In genomic region chr22:37282385-37282677, GRCh38 we compare ENCODE assay signal across 1 cellular context.
A peak's percentile ranks its signal among the peaks of the same experiment; 100 is the strongest.
TF ChIP-seq lines count a peak whose summit lies in the region.

Gene CYTH4, plus strand, starts transcription at chr22:37282508. Its CDS starts 62 bp downstream, at chr22:37282570.

TF ChIP-seq in K562, 482 proteins besides CTCF, POLR2A, EP300 and RAD21 (continued from another document):
- TF ChIP-seq HOMEZ (CRISPR knock-in tag; IDR thresholded peaks at IDR 0.05) (no peak), ATF6 (CRISPR knock-in tag; IDR thresholded peaks at IDR 0.05) (no peak), BHLHE40 (IDR thresholded peaks at IDR 0.05; ENCODE audit: low read length) (peak; percentile 28; the same call in 1 of the 2 replicates), ETV1 (tag; conservative IDR thresholded peaks at IDR 0.05; ENCODE audit: low read depth) (no peak), ZNF41 (CRISPR knock-in tag; conservative IDR thresholded peaks at IDR 0.05) (no peak), DNMT1 (IDR thresholded peaks at IDR 0.05) (no peak), FOXA3 (CRISPR knock-in tag; conservative IDR thresholded peaks at IDR 0.05 in 1 of 2, IDR thresholded peaks at IDR 0.05 in 1 of 2) (0 out of 4 replicates have a peak, but pooled peaks of 1 of the 2 experiments have one; percentile 35), ZNF766 (CRISPR knock-in tag; conservative IDR thresholded peaks at IDR 0.05) (no peak), OTX1 (CRISPR knock-in tag; IDR thresholded peaks at IDR 0.05) (no peak), ZBTB7A (IDR thresholded peaks at IDR 0.05; ENCODE audit: borderline replicate concordance, control insufficient read depth, low read depth, low read length) (peak; percentile 30; the same call in 1 of the 2 replicates), NRF1 (conservative IDR thresholded peaks at IDR 0.05 in 1 of 2, IDR thresholded peaks at IDR 0.05 in 1 of 2) (peak in 1 of 2 experiments; percentile 30; a peak in 2 of 4 replicates), GATA2 (CRISPR knock-in tag; IDR thresholded peaks at IDR 0.05) (no peak), TFAP4 (CRISPR knock-in tag; IDR thresholded peaks at IDR 0.05; ENCODE audit: borderline replicate concordance) (peak; percentile 44; the same call in 1 of the 2 replicates), GABPA (tag; conservative IDR thresholded peaks at IDR 0.05; ENCODE audit: low read depth) (peak; percentile 31; the same call in 1 of the 2 replicates), RAD51 (IDR thresholded peaks at IDR 0.05; ENCODE audit: borderline replicate concordance, low read depth) (no peak), CBX1 (IDR thresholded peaks at IDR 0.05; ENCODE audit: low read depth) (no peak), STAT6 (CRISPR knock-in tag; IDR thresholded peaks at IDR 0.05) (no peak)
